In genomic region chr3:42544492-42545283, GRCh38 we compare ENCODE assay signal across 10 cellular contexts. TPM values are rescaled to one million over a fixed set of nuclear protein-coding genes. Genes with fewer than 3 reads are reported as not detected.
DNase-seq lines count a peak whose midpoint lies in the region; ATAC-seq and TF ChIP-seq lines count a peak whose summit lies in the region.
"Had no signal": no experiment of that assay in that cellular context is flagged by ENCODE, and none has a peak within 500 bp of the region (broad histone marks: within the 10 kb centered on the region; RNA-seq: fewer than 3 reads in every experiment).

No MANE protein-coding gene starts in this region.

- peaks cover 0 to 4% (median 4%) of the 10 kb centered on the region in 3 experiments; a peak in 4 of 7 replicates for H3K36me3 Mint-ChIP-seq in H9 (ENCODE audit: insufficient read depth in 1 of 3, low read depth in 3 of 3)
- H3K36me3 Mint-ChIP-seq: memory B cell had no signal

- peak; percentile 14 for DNase-seq in ELR (ENCODE audit: low read depth)
- DNase-seq in Panc1 (ENCODE audit: low read depth, low spot score) = no peak
- no peak for DNase-seq in fibroblast of villous mesenchyme (ENCODE audit: low read depth)
- no peak for DNase-seq in sciatic nerve (ENCODE audit: low spot score)
- DNase-seq in activated CD4-positive, alpha-beta T cell treated with anti-CD3 and anti-CD28 coated beads, Interleukin-2, amount 50 U/mL, for 1 hour = no peak
- no peak for DNase-seq in H9
- DNase-seq in KG1 (lab: John Stamatoyannopoulos, UW) = no peak
- no peak for DNase-seq in NCI-H226

- CTCF ChIA-PET in Panc1 (lab: Charles Lee) = interaction anchor here (0.7 to 1.2 kb wide), 4 partner anchors 9 to 316 kb away, joined by 3 to 4 read pairs (median 3); no protein-coding TSS in a partner anchor

- H3K23ac ChIP-seq in H9 (ENCODE audit: insufficient read length, low read depth, low read length) = no peak overlapping the region

- in situ Hi-C loops in Panc1 (cut with HindIII; ENCODE audit: low pct_unique_long_range_greater_than_20kb, low sequenced_read_pairs) = no loop called here

- intact Hi-C loops in Panc1 (cut with micrococcal nuclease; ENCODE audit: unreplicated experiment) (loop anchor here (5.0 kb wide), 2 partner anchors 297 to 312 kb away; no protein-coding TSS in a partner anchor), sciatic nerve (cut with DNase I) (no loop called here)

- TF ChIP-seq CTCF in Panc1 (IDR thresholded peaks at IDR 0.05) (no peak), fibroblast of villous mesenchyme (IDR thresholded peaks at IDR 0.05; ENCODE audit: insufficient read depth, low read depth, low read length) (peak; percentile 17), H9 (conservative IDR thresholded peaks at IDR 0.05) (no peak)

- WGBS in H9 (ENCODE audit: extremely low coverage, insufficient read length, low lambda C conversion rate) = no CpG with 5 or more reads among the region's 12 CpGs

- no peak overlapping the region for H2BK15ac ChIP-seq in H9 (ENCODE audit: low read depth, low read length)

- H3K27me3 Mint-ChIP-seq in H9 (ENCODE audit: low read depth) = peaks cover 2% of the 10 kb centered on the region
- H3K27me3 Mint-ChIP-seq: dendritic cell treated with granulocyte-macrophage colony-stimulating factor and Interleukin-4, amounts not matched to agents 40 ng/mL and 50 ng/mL, for 4 days had no signal

- no peak overlapping the region for H4K5ac ChIP-seq in H9 (ENCODE audit: insufficient read length, low read depth, low read length)

- H3K14ac ChIP-seq in H9 (ENCODE audit: insufficient read depth, low read length) = no peak overlapping the region

- H2BK5ac ChIP-seq in H9 (ENCODE audit: insufficient read length, low read length) = no peak overlapping the region

- H2BK120ac ChIP-seq in H9 (ENCODE audit: low read depth, low read length, poor library complexity, severe bottlenecking) = no peak overlapping the region

- H3T11ph ChIP-seq in H9 (ENCODE audit: low read length) = no peak overlapping the region

- H3K56ac ChIP-seq in H9 (ENCODE audit: insufficient read length, low read depth, low read length) = no peak overlapping the region

- H3K9me3 Mint-ChIP-seq in H9 = no peaks in the 10 kb centered on the region
- H3K9me3 Mint-ChIP-seq: dendritic cell treated with granulocyte-macrophage colony-stimulating factor and Interleukin-4, amounts not matched to agents 40 ng/mL and 50 ng/mL, for 4 days; memory B cell had no signal

- H3K4me1 ChIP-seq in Panc1 (ENCODE audit: control insufficient read depth, insufficient read depth, low read length) (no peaks in the 10 kb centered on the region; the same call in 1 of the 2 replicates), H9 (ENCODE audit: insufficient read depth, low read length) (no peaks in the 10 kb centered on the region)

- H3K18ac ChIP-seq in H9 (ENCODE audit: insufficient read length, low read depth, low read length) = no peak overlapping the region

- no peak overlapping the region for H2BK20ac ChIP-seq in H9 (ENCODE audit: low read depth, low read length, poor library complexity, severe bottlenecking)

- no TSS peak for BruUV-seq in Panc1 (replicated peaks; lab: Mats Ljungman, UMichigan)

- no peak overlapping the region for H2AFZ ChIP-seq in H9 (ENCODE audit: low read length)

- no peak overlapping the region for H4K91ac ChIP-seq in H9 (ENCODE audit: insufficient read length, low read depth, low read length)

- H2AK5ac ChIP-seq in H9 (ENCODE audit: insufficient read length, low read length) = no peak overlapping the region

- H3K27me3 ChIP-seq in Panc1 (ENCODE audit: control insufficient read depth, insufficient read depth, low read length) = no peaks in the 10 kb centered on the region
- H3K27me3 ChIP-seq in H9 (ENCODE audit: insufficient read depth, low read length) = no peaks in the 10 kb centered on the region

- ATAC-seq in Panc1 (peak; percentile 75), sciatic nerve (peak; percentile 47)

- no peak overlapping the region for H3K9ac ChIP-seq in H9 (ENCODE audit: extremely low read depth, insufficient read length, low read length)

- no peak overlapping the region; a peak in 1 of 5 replicates for H3K4me3 Mint-ChIP-seq in H9
- H3K4me3 Mint-ChIP-seq: dendritic cell treated with granulocyte-macrophage colony-stimulating factor and Interleukin-4, amounts not matched to agents 40 ng/mL and 50 ng/mL, for 4 days; memory B cell had no signal

- H3K4me1 Mint-ChIP-seq in H9 = peaks cover under 1 to 4% of the 10 kb centered on the region in 2 experiments

- no peak overlapping the region for H4K8ac ChIP-seq in H9 (replicated peaks; ENCODE audit: insufficient read length, low read depth, low read length)

- no peak overlapping the region for H3K4me2 ChIP-seq in H9 (ENCODE audit: insufficient read depth, insufficient read length, low read length)

- H3K23me2 ChIP-seq in H9 (ENCODE audit: insufficient read length, low read depth, low read length, poor library complexity, severe bottlenecking) = no peaks in the 10 kb centered on the region

- no peak overlapping the region for H3K27ac Mint-ChIP-seq in H9
- H3K27ac Mint-ChIP-seq: dendritic cell treated with granulocyte-macrophage colony-stimulating factor and Interleukin-4, amounts not matched to agents 40 ng/mL and 50 ng/mL, for 4 days; memory B cell had no signal

- H3K4me3 ChIP-seq in Panc1 (ENCODE audit: low read depth in 2 of 2, low read length in 2 of 2) = no peak overlapping the region
- no peak overlapping the region for H3K4me3 ChIP-seq in fibroblast of villous mesenchyme (ENCODE audit: low read depth, low read length)

- no peaks in the 10 kb centered on the region for H3K79me2 ChIP-seq in H9 (ENCODE audit: insufficient read depth, low read length)

- H3K79me1 ChIP-seq in H9 (ENCODE audit: insufficient read depth, low read depth, low read length, poor library complexity, severe bottlenecking) = no peaks in the 10 kb centered on the region

- no peak overlapping the region for H2BK12ac ChIP-seq in H9 (ENCODE audit: insufficient read length, low read depth, low read length)

- H3K27ac ChIP-seq in Panc1 (ENCODE audit: low read length) (no peak overlapping the region), H9 (ENCODE audit: insufficient read length, low read depth, low read length) (no peak overlapping the region)

- H3K36me3 ChIP-seq in Panc1 (ENCODE audit: control insufficient read depth, insufficient read depth, low read length) = no peaks in the 10 kb centered on the region

- no peaks in the 10 kb centered on the region for H3K9me3 ChIP-seq in Panc1 (ENCODE audit: control insufficient read depth, insufficient read depth, low read depth, low read length)
- H3K9me3 ChIP-seq in H9 (ENCODE audit: control insufficient read depth, low read depth, low read length) = no peaks in the 10 kb centered on the region

- H3K4ac ChIP-seq in H9 (ENCODE audit: low read depth, low read length) = no peak overlapping the region

- POLR2A ChIA-PET in Panc1 (lab: Charles Lee) = interaction anchor here (0.6 kb wide), 1 partner anchor 140 kb away, joined by 5 read pairs; no protein-coding TSS in a partner anchor

- H4K20me1 ChIP-seq in H9 (ENCODE audit: control insufficient read depth, insufficient read depth, insufficient read length) = no peaks in the 10 kb centered on the region

RNA-seq across cellular contexts. Expression of gene SEC22C, which starts 37.1 kb away (rescaled TPM):
- 45.9 TPM for total RNA-seq in Panc1 (2021; ENCODE audit: unreplicated experiment)
- polyA plus RNA-seq in Panc1 (2012; ENCODE audit: insufficient read length) = 25.3 TPM
- 69.3 and 78.6 TPM in 2 replicates for total RNA-seq in fibroblast of villous mesenchyme
- total RNA-seq in sciatic nerve = 59.5 TPM
- 28.2 and 28.8 TPM in 2 replicates for total RNA-seq in H9 (2021)

RNA-seq across cellular contexts. Expression of gene VIPR1, which starts 42.2 kb away (rescaled TPM):
- total RNA-seq in Panc1 (2021; ENCODE audit: unreplicated experiment) = 0.41 TPM
- polyA plus RNA-seq in Panc1 (2012; ENCODE audit: insufficient read length) = 0.29 TPM
- 0.32 TPM in 1 of 2 replicates, not detected in the other for total RNA-seq in fibroblast of villous mesenchyme
- total RNA-seq in sciatic nerve = 5.8 TPM
- total RNA-seq in H9 (2021) = 6.3 and 6.5 TPM in 2 replicates

RNA-seq across cellular contexts. Expression of gene SS18L2, which starts 46.0 kb away (rescaled TPM):
- 27.5 TPM for total RNA-seq in Panc1 (2021; ENCODE audit: unreplicated experiment)
- polyA plus RNA-seq in Panc1 (2012; ENCODE audit: insufficient read length) = 14.3 TPM
- total RNA-seq in fibroblast of villous mesenchyme = 10.3 and 24.6 TPM in 2 replicates
- 16.0 TPM for total RNA-seq in sciatic nerve
- 92.1 and 97.8 TPM in 2 replicates for total RNA-seq in H9 (2021)

RNA-seq across cellular contexts. Expression of gene NKTR, which starts 55.8 kb away (rescaled TPM):
- 39.0 TPM for total RNA-seq in Panc1 (2021; ENCODE audit: unreplicated experiment)
- 11.0 TPM for polyA plus RNA-seq in Panc1 (2012; ENCODE audit: insufficient read length)
- total RNA-seq in fibroblast of villous mesenchyme = 69.6 and 82.9 TPM in 2 replicates
- 149 TPM for total RNA-seq in sciatic nerve
- total RNA-seq in H9 (2021) = 66.4 and 79.8 TPM in 2 replicates
